In the genomic region with DNA sequence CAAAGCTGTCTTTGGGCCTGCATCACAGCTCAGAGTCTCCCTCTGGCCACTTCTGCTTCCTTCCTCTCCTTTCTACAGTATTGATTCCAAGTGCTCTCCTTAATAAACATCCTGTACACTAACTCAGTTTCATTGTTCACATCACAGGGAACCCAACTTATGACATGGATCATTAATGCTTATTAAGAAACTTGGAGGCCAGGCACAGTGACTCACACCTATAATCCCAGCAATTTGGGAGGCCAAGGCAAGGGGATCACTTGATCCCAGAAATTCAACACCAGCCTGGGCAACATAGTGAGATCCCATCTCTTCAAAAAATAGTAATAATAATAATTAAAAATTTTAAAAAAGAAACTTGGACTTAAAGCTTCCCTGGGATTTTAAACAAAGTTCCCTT, we compare ENCODE assay signal across 2 cellular contexts.
A peak's percentile ranks its signal among the peaks of the same experiment; 100 is the strongest.
TF ChIP-seq lines count a peak whose summit lies in the region.

No MANE protein-coding gene starts in this region.

TF ChIP-seq in IMR-90, 13 proteins besides CTCF, POLR2A, EP300 and RAD21:
- TF ChIP-seq, protein P1, sequence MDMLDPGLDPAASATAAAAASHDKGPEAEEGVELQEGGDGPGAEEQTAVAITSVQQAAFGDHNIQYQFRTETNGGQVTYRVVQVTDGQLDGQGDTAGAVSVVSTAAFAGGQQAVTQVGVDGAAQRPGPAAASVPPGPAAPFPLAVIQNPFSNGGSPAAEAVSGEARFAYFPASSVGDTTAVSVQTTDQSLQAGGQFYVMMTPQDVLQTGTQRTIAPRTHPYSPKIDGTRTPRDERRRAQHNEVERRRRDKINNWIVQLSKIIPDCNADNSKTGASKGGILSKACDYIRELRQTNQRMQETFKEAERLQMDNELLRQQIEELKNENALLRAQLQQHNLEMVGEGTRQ (IDR thresholded peaks at IDR 0.05; ENCODE audit: low read depth, low read length): no peak
- TF ChIP-seq MXI1 (IDR thresholded peaks at IDR 0.05; ENCODE audit: borderline replicate concordance, low read depth, low read length): no peak
- TF ChIP-seq MAFK (IDR thresholded peaks at IDR 0.05; ENCODE audit: low read depth, low read length): no peak
- no peak for TF ChIP-seq CEBPB (IDR thresholded peaks at IDR 0.05; ENCODE audit: low read depth, low read length)
- no peak for TF ChIP-seq MAZ (IDR thresholded peaks at IDR 0.05; ENCODE audit: borderline replicate concordance, low read depth, low read length)
- TF ChIP-seq CHD1 (IDR thresholded peaks at IDR 0.05; ENCODE audit: low read depth, low read length): no peak
- TF ChIP-seq SMC3 (IDR thresholded peaks at IDR 0.05; ENCODE audit: low read depth, low read length): no peak
- no peak for TF ChIP-seq RCOR1 (IDR thresholded peaks at IDR 0.05; ENCODE audit: insufficient replicate concordance, low read length)
- TF ChIP-seq RFX5 (IDR thresholded peaks at IDR 0.05; ENCODE audit: low read depth, low read length): no peak
- no peak for TF ChIP-seq FOS (IDR thresholded peaks at IDR 0.05; ENCODE audit: low read depth, low read length)
- no peak for TF ChIP-seq NFE2L2 (IDR thresholded peaks at IDR 0.05; ENCODE audit: low read depth, low read length)
- no peak for TF ChIP-seq BHLHE40 (IDR thresholded peaks at IDR 0.05; ENCODE audit: low read depth, low read length)
- TF ChIP-seq, protein P2, sequence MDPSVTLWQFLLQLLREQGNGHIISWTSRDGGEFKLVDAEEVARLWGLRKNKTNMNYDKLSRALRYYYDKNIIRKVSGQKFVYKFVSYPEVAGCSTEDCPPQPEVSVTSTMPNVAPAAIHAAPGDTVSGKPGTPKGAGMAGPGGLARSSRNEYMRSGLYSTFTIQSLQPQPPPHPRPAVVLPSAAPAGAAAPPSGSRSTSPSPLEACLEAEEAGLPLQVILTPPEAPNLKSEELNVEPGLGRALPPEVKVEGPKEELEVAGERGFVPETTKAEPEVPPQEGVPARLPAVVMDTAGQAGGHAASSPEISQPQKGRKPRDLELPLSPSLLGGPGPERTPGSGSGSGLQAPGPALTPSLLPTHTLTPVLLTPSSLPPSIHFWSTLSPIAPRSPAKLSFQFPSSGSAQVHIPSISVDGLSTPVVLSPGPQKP (IDR thresholded peaks at IDR 0.05; ENCODE audit: borderline replicate concordance, low read depth, low read length): no peak

TF ChIP-seq in K562, 482 proteins besides CTCF, POLR2A, EP300 and RAD21:
- TF ChIP-seq, protein P3, sequence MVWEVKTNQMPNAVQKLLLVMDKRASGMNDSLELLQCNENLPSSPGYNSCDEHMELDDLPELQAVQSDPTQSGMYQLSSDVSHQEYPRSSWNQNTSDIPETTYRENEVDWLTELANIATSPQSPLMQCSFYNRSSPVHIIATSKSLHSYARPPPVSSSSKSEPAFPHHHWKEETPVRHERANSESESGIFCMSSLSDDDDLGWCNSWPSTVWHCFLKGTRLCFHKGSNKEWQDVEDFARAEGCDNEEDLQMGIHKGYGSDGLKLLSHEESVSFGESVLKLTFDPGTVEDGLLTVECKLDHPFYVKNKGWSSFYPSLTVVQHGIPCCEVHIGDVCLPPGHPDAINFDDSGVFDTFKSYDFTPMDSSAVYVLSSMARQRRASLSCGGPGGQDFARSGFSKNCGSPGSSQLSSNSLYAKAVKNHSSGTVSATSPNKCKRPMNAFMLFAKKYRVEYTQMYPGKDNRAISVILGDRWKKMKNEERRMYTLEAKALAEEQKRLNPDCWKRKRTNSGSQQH (CRISPR knock-in tag; IDR thresholded peaks at IDR 0.05): no peak
- TF ChIP-seq MAZ (CRISPR knock-in tag; conservative IDR thresholded peaks at IDR 0.05 in 1 of 2, IDR thresholded peaks at IDR 0.05 in 1 of 2): no peak
- TF ChIP-seq ZNF121 (CRISPR knock-in tag; conservative IDR thresholded peaks at IDR 0.05): 0 out of 2 replicates have a peak, but pooled peaks have one; percentile 44
- TF ChIP-seq BDP1 (IDR thresholded peaks at IDR 0.05; ENCODE audit: insufficient read depth, insufficient read length): no peak
